In genomic region chr17:27893834-27894503, GRCh38 we compare ENCODE assay signal across 8 cellular contexts. TPM values are rescaled to one million over a fixed set of nuclear protein-coding genes. Genes with fewer than 3 reads are reported as not detected.
DNase-seq lines count a peak whose midpoint lies in the region; ATAC-seq and TF ChIP-seq lines count a peak whose summit lies in the region.

No MANE protein-coding gene starts in this region.

- H3K4me1 Mint-ChIP-seq in brain: peaks cover 63% of the 10 kb centered on the region

- peaks cover 6% of the 10 kb centered on the region for H3K27me3 Mint-ChIP-seq in brain

- no peak for TF ChIP-seq CTCF in brain (conservative IDR thresholded peaks at IDR 0.05)

- H3K36me3 Mint-ChIP-seq in brain: peaks cover 4% of the 10 kb centered on the region

- peak overlapping the region; percentile 77 to 84 (median 83) for H3K4me3 Mint-ChIP-seq in brain

- DNase-seq in ELR (ENCODE audit: low read depth) (peak; percentile 46), NCI-H82 (lab: John Stamatoyannopoulos, UW) (peak; percentile 66), pons (ENCODE audit: low spot score) (peak; percentile 65), HuH-7 (ENCODE audit: low spot score) (no peak)
- DNase-seq in effector CD8-positive, alpha-beta T cell (lab: John Stamatoyannopoulos, UW): no peak

- ATAC-seq in GM21423 (IDR thresholded peaks at IDR 0.05; ENCODE audit: unreplicated experiment): no peak
- ATAC-seq in HG03457 (IDR thresholded peaks at IDR 0.05; ENCODE audit: unreplicated experiment): no peak

- peak overlapping the region; percentile 18 to 93 (median 81) for H3K27ac Mint-ChIP-seq in brain

- peaks cover 0 to 2% (median 0%) of the 10 kb centered on the region in 5 experiments for H3K9me3 Mint-ChIP-seq in brain

RNA-seq across cellular contexts. Expression of gene LYRM9, which starts 0.8 kb away (rescaled TPM):
- 19.9 TPM for polyA plus RNA-seq in brain (ENCODE audit: insufficient read depth, low read depth, low replicate concordance)

Comparison
In these comparisons a context has a peak if more than half of its experiments do, and no peak if none do; other contexts are left out.
1. DNase-seq: peak in ELR (single experiment), NCI-H82 (single experiment) and pons (single experiment); none in effector CD8-positive, alpha-beta T cell (single experiment) and HuH-7 (single experiment).